ENCODE assay signal across 1 cellular context in the genomic region with DNA sequence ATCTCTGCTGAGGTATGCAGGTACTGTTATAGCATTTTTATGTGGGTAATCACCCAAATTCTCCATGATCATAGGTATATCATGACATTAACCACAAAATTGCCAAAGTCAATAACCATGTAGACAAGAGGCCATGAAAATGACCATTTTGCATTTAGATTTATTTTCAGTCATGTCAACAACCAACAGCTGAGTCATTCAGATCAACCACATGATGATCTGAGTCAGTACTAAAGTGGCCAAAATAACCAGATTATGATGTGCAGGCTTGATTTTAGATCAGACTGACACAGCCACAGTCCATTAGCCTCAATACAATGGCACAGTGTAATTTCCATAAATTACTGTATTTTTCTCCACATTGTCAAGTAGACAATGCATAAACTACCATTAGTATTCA.
TF ChIP-seq lines count a peak whose summit lies in the region.

No MANE protein-coding gene starts in this region.

TF ChIP-seq in GM12878, 131 proteins besides CTCF, POLR2A, EP300 and RAD21 (continued from another document and continues in another):
- TF ChIP-seq, protein P1, sequence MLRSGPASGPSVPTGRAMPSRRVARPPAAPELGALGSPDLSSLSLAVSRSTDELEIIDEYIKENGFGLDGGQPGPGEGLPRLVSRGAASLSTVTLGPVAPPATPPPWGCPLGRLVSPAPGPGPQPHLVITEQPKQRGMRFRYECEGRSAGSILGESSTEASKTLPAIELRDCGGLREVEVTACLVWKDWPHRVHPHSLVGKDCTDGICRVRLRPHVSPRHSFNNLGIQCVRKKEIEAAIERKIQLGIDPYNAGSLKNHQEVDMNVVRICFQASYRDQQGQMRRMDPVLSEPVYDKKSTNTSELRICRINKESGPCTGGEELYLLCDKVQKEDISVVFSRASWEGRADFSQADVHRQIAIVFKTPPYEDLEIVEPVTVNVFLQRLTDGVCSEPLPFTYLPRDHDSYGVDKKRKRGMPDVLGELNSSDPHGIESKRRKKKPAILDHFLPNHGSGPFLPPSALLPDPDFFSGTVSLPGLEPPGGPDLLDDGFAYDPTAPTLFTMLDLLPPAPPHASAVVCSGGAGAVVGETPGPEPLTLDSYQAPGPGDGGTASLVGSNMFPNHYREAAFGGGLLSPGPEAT (IDR thresholded peaks at IDR 0.05; ENCODE audit: low read depth): 0 out of 2 replicates have a peak, but pooled peaks have one; percentile 29
- TF ChIP-seq, protein P2, sequence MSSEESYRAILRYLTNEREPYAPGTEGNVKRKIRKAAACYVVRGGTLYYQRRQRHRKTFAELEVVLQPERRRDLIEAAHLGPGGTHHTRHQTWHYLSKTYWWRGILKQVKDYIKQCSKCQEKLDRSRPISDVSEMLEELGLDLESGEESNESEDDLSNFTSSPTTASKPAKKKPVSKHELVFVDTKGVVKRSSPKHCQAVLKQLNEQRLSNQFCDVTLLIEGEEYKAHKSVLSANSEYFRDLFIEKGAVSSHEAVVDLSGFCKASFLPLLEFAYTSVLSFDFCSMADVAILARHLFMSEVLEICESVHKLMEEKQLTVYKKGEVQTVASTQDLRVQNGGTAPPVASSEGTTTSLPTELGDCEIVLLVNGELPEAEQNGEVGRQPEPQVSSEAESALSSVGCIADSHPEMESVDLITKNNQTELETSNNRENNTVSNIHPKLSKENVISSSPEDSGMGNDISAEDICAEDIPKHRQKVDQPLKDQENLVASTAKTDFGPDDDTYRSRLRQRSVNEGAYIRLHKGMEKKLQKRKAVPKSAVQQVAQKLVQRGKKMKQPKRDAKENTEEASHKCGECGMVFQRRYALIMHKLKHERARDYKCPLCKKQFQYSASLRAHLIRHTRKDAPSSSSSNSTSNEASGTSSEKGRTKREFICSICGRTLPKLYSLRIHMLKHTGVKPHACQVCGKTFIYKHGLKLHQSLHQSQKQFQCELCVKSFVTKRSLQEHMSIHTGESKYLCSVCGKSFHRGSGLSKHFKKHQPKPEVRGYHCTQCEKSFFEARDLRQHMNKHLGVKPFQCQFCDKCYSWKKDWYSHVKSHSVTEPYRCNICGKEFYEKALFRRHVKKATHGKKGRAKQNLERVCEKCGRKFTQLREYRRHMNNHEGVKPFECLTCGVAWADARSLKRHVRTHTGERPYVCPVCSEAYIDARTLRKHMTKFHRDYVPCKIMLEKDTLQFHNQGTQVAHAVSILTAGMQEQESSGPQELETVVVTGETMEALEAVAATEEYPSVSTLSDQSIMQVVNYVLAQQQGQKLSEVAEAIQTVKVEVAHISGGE (CRISPR knock-in tag; IDR thresholded peaks at IDR 0.05): no peak
- TF ChIP-seq MXI1 (IDR thresholded peaks at IDR 0.05; ENCODE audit: low read depth, low read length) (no peak), SMAD5 (IDR thresholded peaks at IDR 0.05; ENCODE audit: low read depth) (no peak), ZBED1 (IDR thresholded peaks at IDR 0.05; ENCODE audit: borderline replicate concordance) (peak; percentile 97), MEF2A (IDR thresholded peaks at IDR 0.05; ENCODE audit: insufficient read depth, low read depth, low read length) (peak; percentile 92), ZZZ3 (IDR thresholded peaks at IDR 0.05; ENCODE audit: control insufficient read depth, insufficient read length, low read depth) (no peak), PML (IDR thresholded peaks at IDR 0.05; ENCODE audit: low read length) (no peak), ZNF207 (IDR thresholded peaks at IDR 0.05; ENCODE audit: borderline replicate concordance) (no peak), ZNF622 (IDR thresholded peaks at IDR 0.05) (no peak), TCF3 (IDR thresholded peaks at IDR 0.05; ENCODE audit: borderline replicate concordance, insufficient read depth, low read depth, low read length) (no peak), SREBF1 (IDR thresholded peaks at IDR 0.05; ENCODE audit: low read length) (no peak), IKZF1 (conservative IDR thresholded peaks at IDR 0.05) (peak; percentile 55), MTA2 (IDR thresholded peaks at IDR 0.05; ENCODE audit: low read depth) (peak; percentile 88), SRF (IDR thresholded peaks at IDR 0.05; ENCODE audit: low read depth in 2 of 2, low read length in 2 of 2) (no peak), KLF5 (IDR thresholded peaks at IDR 0.05; ENCODE audit: partially characterized antibody) (no peak), ASH2L (IDR thresholded peaks at IDR 0.05; ENCODE audit: borderline replicate concordance, low read depth) (no peak), ETV6 (conservative IDR thresholded peaks at IDR 0.05 in 1 of 2, IDR thresholded peaks at IDR 0.05 in 1 of 2; ENCODE audit: borderline replicate concordance in 1 of 2, low read depth in 1 of 2) (peak in 1 of 2 experiments; percentile 14; a peak in 1 of 4 replicates), IKZF2 (IDR thresholded peaks at IDR 0.05) (peak; percentile 36 to 71; a peak in 3 of 4 replicates), SUPT20H (IDR thresholded peaks at IDR 0.05; ENCODE audit: borderline replicate concordance, control insufficient read depth, low read depth, low read length) (no peak), MYC (IDR thresholded peaks at IDR 0.05; ENCODE audit: insufficient read depth, insufficient read length, insufficient replicate concordance, low read length, severe bottlenecking) (no peak), HDGF (IDR thresholded peaks at IDR 0.05) (no peak), BACH1 (IDR thresholded peaks at IDR 0.05; ENCODE audit: borderline replicate concordance) (peak; percentile 92; the same call in 1 of the 2 replicates), SUZ12 (IDR thresholded peaks at IDR 0.05; ENCODE audit: unreplicated experiment) (no peak), SMC3 (IDR thresholded peaks at IDR 0.05; ENCODE audit: borderline replicate concordance, low read length) (no peak), PAX5 (IDR thresholded peaks at IDR 0.05; ENCODE audit: borderline replicate concordance, low read depth, low read length) (no peak), FOS (IDR thresholded peaks at IDR 0.05; ENCODE audit: borderline replicate concordance, extremely low read depth, insufficient read length) (no peak), YY1 (IDR thresholded peaks at IDR 0.05; ENCODE audit: low read depth, low read length) (no peak), SPI1 (IDR thresholded peaks at IDR 0.05; ENCODE audit: borderline replicate concordance, insufficient read depth, low read depth, low read length) (no peak), NRF1 (conservative IDR thresholded peaks at IDR 0.05; ENCODE audit: low read depth, low read length) (no peak)
- TF ChIP-seq, protein P3, sequence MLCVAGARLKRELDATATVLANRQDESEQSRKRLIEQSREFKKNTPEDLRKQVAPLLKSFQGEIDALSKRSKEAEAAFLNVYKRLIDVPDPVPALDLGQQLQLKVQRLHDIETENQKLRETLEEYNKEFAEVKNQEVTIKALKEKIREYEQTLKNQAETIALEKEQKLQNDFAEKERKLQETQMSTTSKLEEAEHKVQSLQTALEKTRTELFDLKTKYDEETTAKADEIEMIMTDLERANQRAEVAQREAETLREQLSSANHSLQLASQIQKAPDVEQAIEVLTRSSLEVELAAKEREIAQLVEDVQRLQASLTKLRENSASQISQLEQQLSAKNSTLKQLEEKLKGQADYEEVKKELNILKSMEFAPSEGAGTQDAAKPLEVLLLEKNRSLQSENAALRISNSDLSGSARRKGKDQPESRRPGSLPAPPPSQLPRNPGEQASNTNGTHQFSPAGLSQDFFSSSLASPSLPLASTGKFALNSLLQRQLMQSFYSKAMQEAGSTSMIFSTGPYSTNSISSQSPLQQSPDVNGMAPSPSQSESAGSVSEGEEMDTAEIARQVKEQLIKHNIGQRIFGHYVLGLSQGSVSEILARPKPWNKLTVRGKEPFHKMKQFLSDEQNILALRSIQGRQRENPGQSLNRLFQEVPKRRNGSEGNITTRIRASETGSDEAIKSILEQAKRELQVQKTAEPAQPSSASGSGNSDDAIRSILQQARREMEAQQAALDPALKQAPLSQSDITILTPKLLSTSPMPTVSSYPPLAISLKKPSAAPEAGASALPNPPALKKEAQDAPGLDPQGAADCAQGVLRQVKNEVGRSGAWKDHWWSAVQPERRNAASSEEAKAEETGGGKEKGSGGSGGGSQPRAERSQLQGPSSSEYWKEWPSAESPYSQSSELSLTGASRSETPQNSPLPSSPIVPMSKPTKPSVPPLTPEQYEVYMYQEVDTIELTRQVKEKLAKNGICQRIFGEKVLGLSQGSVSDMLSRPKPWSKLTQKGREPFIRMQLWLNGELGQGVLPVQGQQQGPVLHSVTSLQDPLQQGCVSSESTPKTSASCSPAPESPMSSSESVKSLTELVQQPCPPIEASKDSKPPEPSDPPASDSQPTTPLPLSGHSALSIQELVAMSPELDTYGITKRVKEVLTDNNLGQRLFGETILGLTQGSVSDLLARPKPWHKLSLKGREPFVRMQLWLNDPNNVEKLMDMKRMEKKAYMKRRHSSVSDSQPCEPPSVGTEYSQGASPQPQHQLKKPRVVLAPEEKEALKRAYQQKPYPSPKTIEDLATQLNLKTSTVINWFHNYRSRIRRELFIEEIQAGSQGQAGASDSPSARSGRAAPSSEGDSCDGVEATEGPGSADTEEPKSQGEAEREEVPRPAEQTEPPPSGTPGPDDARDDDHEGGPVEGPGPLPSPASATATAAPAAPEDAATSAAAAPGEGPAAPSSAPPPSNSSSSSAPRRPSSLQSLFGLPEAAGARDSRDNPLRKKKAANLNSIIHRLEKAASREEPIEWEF (IDR thresholded peaks at IDR 0.05; ENCODE audit: insufficient replicate concordance, low read depth, low read length): no peak
- TF ChIP-seq, protein P4, sequence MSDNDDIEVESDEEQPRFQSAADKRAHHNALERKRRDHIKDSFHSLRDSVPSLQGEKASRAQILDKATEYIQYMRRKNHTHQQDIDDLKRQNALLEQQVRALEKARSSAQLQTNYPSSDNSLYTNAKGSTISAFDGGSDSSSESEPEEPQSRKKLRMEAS (IDR thresholded peaks at IDR 0.05; ENCODE audit: low read depth, low read length): no peak
- TF ChIP-seq, protein P5, sequence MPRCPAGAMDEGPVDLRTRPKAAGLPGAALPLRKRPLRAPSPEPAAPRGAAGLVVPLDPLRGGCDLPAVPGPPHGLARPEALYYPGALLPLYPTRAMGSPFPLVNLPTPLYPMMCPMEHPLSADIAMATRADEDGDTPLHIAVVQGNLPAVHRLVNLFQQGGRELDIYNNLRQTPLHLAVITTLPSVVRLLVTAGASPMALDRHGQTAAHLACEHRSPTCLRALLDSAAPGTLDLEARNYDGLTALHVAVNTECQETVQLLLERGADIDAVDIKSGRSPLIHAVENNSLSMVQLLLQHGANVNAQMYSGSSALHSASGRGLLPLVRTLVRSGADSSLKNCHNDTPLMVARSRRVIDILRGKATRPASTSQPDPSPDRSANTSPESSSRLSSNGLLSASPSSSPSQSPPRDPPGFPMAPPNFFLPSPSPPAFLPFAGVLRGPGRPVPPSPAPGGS (IDR thresholded peaks at IDR 0.05; ENCODE audit: borderline replicate concordance, insufficient read depth, low read depth, low read length, poor library complexity, severe bottlenecking): no peak
- TF ChIP-seq, protein P6, sequence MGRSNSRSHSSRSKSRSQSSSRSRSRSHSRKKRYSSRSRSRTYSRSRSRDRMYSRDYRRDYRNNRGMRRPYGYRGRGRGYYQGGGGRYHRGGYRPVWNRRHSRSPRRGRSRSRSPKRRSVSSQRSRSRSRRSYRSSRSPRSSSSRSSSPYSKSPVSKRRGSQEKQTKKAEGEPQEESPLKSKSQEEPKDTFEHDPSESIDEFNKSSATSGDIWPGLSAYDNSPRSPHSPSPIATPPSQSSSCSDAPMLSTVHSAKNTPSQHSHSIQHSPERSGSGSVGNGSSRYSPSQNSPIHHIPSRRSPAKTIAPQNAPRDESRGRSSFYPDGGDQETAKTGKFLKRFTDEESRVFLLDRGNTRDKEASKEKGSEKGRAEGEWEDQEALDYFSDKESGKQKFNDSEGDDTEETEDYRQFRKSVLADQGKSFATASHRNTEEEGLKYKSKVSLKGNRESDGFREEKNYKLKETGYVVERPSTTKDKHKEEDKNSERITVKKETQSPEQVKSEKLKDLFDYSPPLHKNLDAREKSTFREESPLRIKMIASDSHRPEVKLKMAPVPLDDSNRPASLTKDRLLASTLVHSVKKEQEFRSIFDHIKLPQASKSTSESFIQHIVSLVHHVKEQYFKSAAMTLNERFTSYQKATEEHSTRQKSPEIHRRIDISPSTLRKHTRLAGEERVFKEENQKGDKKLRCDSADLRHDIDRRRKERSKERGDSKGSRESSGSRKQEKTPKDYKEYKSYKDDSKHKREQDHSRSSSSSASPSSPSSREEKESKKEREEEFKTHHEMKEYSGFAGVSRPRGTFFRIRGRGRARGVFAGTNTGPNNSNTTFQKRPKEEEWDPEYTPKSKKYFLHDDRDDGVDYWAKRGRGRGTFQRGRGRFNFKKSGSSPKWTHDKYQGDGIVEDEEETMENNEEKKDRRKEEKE (IDR thresholded peaks at IDR 0.05): no peak
- TF ChIP-seq, protein P7, sequence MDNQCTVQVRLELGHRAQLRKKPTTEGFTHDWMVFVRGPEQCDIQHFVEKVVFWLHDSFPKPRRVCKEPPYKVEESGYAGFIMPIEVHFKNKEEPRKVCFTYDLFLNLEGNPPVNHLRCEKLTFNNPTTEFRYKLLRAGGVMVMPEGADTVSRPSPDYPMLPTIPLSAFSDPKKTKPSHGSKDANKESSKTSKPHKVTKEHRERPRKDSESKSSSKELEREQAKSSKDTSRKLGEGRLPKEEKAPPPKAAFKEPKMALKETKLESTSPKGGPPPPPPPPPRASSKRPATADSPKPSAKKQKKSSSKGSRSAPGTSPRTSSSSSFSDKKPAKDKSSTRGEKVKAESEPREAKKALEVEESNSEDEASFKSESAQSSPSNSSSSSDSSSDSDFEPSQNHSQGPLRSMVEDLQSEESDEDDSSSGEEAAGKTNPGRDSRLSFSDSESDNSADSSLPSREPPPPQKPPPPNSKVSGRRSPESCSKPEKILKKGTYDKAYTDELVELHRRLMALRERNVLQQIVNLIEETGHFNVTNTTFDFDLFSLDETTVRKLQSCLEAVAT (IDR thresholded peaks at IDR 0.05): no peak
- TF ChIP-seq, protein P8, sequence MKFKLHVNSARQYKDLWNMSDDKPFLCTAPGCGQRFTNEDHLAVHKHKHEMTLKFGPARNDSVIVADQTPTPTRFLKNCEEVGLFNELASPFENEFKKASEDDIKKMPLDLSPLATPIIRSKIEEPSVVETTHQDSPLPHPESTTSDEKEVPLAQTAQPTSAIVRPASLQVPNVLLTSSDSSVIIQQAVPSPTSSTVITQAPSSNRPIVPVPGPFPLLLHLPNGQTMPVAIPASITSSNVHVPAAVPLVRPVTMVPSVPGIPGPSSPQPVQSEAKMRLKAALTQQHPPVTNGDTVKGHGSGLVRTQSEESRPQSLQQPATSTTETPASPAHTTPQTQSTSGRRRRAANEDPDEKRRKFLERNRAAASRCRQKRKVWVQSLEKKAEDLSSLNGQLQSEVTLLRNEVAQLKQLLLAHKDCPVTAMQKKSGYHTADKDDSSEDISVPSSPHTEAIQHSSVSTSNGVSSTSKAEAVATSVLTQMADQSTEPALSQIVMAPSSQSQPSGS (IDR thresholded peaks at IDR 0.05; ENCODE audit: low read length): peak; percentile 81
- TF ChIP-seq, protein P9, sequence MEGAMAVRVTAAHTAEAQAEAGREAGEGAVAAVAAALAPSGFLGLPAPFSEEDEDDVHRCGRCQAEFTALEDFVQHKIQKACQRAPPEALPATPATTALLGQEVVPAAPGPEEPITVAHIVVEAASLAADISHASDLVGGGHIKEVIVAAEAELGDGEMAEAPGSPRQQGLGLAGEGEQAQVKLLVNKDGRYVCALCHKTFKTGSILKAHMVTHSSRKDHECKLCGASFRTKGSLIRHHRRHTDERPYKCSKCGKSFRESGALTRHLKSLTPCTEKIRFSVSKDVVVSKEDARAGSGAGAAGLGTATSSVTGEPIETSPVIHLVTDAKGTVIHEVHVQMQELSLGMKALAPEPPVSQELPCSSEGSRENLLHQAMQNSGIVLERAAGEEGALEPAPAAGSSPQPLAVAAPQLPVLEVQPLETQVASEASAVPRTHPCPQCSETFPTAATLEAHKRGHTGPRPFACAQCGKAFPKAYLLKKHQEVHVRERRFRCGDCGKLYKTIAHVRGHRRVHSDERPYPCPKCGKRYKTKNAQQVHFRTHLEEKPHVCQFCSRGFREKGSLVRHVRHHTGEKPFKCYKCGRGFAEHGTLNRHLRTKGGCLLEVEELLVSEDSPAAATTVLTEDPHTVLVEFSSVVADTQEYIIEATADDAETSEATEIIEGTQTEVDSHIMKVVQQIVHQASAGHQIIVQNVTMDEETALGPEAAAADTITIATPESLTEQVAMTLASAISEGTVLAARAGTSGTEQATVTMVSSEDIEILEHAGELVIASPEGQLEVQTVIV (IDR thresholded peaks at IDR 0.05; ENCODE audit: borderline replicate concordance, partially characterized antibody): no peak
